In the genomic region with DNA sequence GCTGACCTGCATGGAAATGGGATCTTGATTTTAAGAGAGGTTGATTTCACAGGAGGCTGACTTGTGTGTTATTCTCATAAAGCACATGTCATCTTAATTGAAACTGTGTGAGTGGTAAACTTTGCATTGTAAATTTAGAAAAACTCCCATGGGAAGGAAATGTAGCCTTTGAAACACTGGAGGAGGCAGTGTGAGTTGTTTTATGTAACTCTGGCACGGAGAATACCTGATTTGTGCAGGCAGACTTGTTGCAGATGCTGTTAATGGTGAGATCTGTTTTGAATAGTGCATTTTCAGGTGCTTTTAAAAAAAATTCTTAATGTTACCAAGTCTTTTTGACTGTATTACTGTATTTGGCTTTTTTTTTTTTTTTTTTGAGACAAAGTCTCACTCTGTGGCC, we compare ENCODE assay signal across 15 cellular contexts.
DNase-seq lines count a peak whose midpoint lies in the region; TF ChIP-seq lines count a peak whose summit lies in the region.
"Had no signal": no experiment of that assay in that cellular context is flagged by ENCODE, and none has a peak within 500 bp of the region (broad histone marks: within the 10 kb centered on the region; RNA-seq: fewer than 3 reads in every experiment).

No MANE protein-coding gene starts in this region.

- intact Hi-C loops in cardiac septum (cut with DNase I): no loop called here

- DNase-seq in GM13977 (ENCODE audit: low spot score) (peak; percentile 14), NCI-H526 treated with DMSO at 0.1 percent for 48 hours (lab: John Stamatoyannopoulos, UW) (peak; percentile 92), fibroblast of peridontal ligament (ENCODE audit: extremely low read depth) (peak; percentile 30), superior temporal gyrus (ENCODE audit: extremely low spot score) (peak; percentile 17), cardiac septum (ENCODE audit: low spot score) (no peak), hippocampal formation (lab: John Stamatoyannopoulos, UW) (no peak)
- no peak for DNase-seq in activated CD4-positive, alpha-beta T cell treated with anti-CD3 and anti-CD28 coated beads, Interleukin-2, amount 50 U/mL, for 4 hours
- DNase-seq: DMS79, KBM-7, NCI-H1092 treated with DMSO at 0.1 percent for 48 hours, NCI-H1436 treated with DMSO at 0.1 percent for 48 hours, NCI-H1930, NCI-H524 treated with DMSO at 0.1 percent for 48 hours, PC-9, SIG-M5 had no signal

- no peak for TF ChIP-seq CTCF in GM13977 (IDR thresholded peaks at IDR 0.05; ENCODE audit: extremely low read depth, insufficient read depth, missing control alignments)

- in situ Hi-C loops in GM13977 (cut with MboI; ENCODE audit: low pct_unique_long_range_greater_than_20kb, low sequenced_read_pairs, unreplicated experiment): no loop called here

Comparison
In these comparisons a context has a peak if more than half of its experiments do, and no peak if none do; other contexts are left out.
1. DNase-seq: peak in GM13977 (single experiment), NCI-H526 treated with DMSO at 0.1 percent for 48 hours (single experiment), fibroblast of peridontal ligament (single experiment) and superior temporal gyrus (single experiment); none in activated CD4-positive, alpha-beta T cell treated with anti-CD3 and anti-CD28 coated beads, Interleukin-2, amount 50 U/mL, for 4 hours (0 of 2), cardiac septum (single experiment) and hippocampal formation (0 of 2).